18 cellular contexts compared by ENCODE assay signal in the genomic region with DNA sequence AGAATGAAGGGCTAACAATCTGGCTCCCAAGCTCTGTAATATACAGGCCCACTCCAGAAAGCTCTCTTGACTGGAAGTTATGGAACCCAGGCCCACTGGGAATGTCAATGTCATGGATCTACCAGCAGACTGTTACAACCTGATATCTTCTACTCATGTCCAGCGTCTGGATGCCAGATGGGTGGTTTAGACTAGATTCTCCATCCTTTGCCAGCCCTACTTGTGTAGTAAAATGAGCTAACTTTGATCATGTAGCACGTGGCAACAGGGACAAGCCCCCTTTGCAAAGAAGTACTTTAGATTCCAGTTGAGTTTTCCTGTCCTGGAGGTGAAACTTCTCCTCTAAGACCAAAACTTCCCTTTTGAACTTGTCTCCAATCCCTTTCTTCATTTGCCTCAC.
"Had no signal": no experiment of that assay in that cellular context is flagged by ENCODE, and none has a peak within 500 bp of the region (broad histone marks: within the 10 kb centered on the region; RNA-seq: fewer than 3 reads in every experiment).

No MANE protein-coding gene starts in this region.

- ATAC-seq: activated CD8-positive, alpha-beta memory T cell treated with anti-CD3 and anti-CD28 coated beads, Interleukin-2, amount 10 ng/mL, durations not matched to agents 7 days and 5 days; natural killer cell; T-helper 17 cell; upper lobe of right lung had no signal

- H3K4me1 ChIP-seq: ascending aorta had no signal

- DNase-seq: activated CD4-positive, alpha-beta memory T cell treated with anti-CD3 and anti-CD28 coated beads for 36 hours; activated CD8-positive, alpha-beta memory T cell treated with anti-CD3 and anti-CD28 coated beads, Interleukin-2, amount 10 ng/mL, durations not matched to agents 7 days and 5 days; activated naive CD4-positive, alpha-beta T cell treated with anti-CD3 and anti-CD28 coated beads for 36 hours; activated T-cell treated with anti-CD3 and anti-CD28 coated beads, Interleukin-2, amount 50 U/mL, for 1 hour; dorsolateral prefrontal cortex; foreskin fibroblast; glutamatergic neuron; mammary epithelial cell; natural killer cell; retina; stimulated activated CD4-positive, alpha-beta T cell treated with anti-CD3 and anti-CD28 coated beads, Interleukin-15, amount 100 ng/mL, for 24 hours; stimulated activated CD4-positive, alpha-beta T cell treated with anti-CD3 and anti-CD28 coated beads, Interleukin-4, amount 100 ng/mL, for 1 hour; stimulated activated naive CD4-positive, alpha-beta T cell; T-helper 17 cell; upper lobe of right lung; WERI-Rb-1 had no signal

- H3K9me3 ChIP-seq: ascending aorta, neutrophil, upper lobe of right lung had no signal

- H3K36me3 ChIP-seq: neutrophil had no signal

- H3K27ac ChIP-seq: ascending aorta, neutrophil, upper lobe of right lung, WERI-Rb-1 had no signal

- H3K27me3 ChIP-seq: ascending aorta, dorsolateral prefrontal cortex, neutrophil, upper lobe of right lung had no signal

- H3K4me3 ChIP-seq: ascending aorta, dorsolateral prefrontal cortex, upper lobe of right lung had no signal
